In the genomic region with DNA sequence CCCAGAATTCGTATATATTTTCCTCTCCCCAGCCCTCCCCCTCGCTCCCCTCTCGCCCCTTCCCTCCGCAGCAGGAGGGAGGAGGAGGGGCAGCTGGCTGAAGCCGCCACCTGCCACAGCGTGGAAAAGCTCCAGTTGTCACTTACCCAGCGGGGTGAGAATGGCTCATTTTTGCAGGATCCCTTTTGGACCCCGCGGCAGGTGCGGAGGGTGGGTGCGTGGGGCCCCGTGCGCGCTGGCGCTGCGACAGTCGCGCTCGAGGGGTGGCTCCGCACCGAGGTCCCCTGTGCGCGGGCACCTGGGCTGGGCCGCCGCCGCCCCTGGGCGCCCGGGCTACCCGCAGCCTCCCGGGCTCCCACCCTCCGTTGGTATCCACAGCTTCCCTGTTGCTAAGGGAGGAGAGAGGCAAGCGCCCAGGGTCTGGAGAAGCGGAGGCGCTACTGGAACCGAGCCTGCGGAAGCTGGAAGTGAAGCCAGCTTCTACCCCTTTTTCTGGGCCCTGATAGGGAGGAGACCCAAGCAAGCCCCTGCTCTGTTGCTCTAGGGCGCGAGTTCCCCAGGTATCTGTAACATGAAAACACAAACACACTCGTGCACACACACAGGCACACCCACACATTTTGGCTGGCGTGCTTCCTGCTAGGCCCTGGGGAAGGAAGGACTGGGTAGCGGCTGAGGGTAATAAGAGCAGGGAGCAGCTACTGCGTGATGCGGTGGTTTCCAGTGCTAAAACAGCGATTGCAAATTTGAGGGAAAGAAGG, we compare ENCODE assay signal across 9 cellular contexts. TPM values are rescaled to one million over a fixed set of nuclear protein-coding genes. Genes with fewer than 3 reads are reported as not detected.
DNase-seq lines count a peak whose midpoint lies in the region; ATAC-seq and TF ChIP-seq lines count a peak whose summit lies in the region.
"Had no signal": no experiment of that assay in that cellular context is flagged by ENCODE, and none has a peak within 500 bp of the region (broad histone marks: within the 10 kb centered on the region; RNA-seq: fewer than 3 reads in every experiment).

A gene with protein sequence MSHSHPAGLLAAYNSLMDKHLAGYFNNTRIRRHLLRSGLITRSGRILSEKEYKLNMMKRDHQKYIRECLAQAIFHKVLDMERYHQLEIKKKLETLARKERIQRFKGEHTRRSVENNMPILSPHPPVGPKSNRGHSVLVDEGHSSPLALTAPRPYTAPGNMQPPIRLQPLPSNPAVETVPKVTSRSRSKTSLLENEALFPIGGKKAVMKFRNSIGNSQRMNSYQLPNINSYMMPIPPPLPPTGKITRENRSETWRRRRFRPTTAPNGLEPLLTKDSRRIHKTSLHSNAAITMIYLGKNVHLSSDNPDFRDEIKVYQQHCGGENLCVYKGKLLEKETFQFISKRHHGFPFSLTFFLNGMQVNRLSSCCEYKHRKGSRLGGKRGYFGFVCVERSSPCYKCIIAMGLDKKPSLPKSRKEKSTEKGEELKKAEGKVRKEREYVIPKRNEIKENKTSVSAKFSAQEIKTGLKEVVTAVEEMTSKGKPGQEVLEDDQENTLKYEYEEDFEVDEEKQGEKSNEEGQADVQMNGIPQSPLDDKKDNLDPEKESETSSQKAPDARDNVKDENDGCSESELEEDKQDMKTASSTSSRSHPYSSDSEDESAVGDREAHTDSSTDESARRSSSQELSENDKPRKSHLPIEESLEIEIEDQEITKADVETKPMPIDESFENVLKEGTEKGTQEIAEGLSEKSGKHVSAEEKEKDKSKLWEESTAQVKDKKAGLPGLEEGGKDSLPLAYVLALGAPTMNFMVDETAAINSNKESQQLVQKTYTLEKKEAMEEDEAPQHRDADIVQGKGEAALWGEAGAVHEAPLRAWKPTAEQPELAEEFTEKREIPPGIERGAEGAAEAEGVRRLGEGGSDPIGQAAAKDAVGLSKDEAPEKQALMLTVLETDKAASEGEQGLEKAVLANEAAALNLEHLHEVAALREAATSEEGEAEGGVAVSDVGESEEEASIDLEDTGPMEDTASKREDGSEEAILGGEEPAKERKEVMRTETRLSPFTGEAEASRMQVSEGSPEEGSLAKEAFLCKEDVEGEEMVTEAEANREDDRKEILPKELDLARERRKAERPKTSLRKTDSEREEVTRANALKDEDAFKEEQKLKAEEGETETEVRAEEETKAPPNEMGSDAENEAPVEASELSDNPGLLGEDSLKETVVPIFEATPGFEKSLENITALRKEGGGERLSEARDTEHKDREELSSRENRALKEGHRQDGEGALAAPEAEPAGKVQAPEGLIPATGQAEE (N-terminal part only) (minus strand): TSS at position 442 of the 761 bp plus-strand sequence. CDS start 273 bp downstream, at position 169.

- H2AFZ ChIP-seq in PC-9, result no peak within 1 kb of the TSS

- no peaks in the 10 kb centered on the region for H3K36me3 ChIP-seq in CD4-positive, alpha-beta memory T cell (ENCODE audit: insufficient read depth, low read length)
- no peaks in the 10 kb centered on the region for H3K36me3 ChIP-seq in PC-9 (ENCODE audit: low read depth)

- H3K79me2 ChIP-seq in PC-9 (ENCODE audit: low read depth), result no peaks in the 10 kb centered on the region

- CTCF ChIA-PET in CD4-positive, alpha-beta memory T cell (lab: Charles Lee; ENCODE audit: partially characterized antibody), result no interaction called here
- CTCF ChIA-PET in PC-9 (lab: Charles Lee), result no interaction called here

- intact Hi-C loops in CD4-positive, alpha-beta memory T cell (cut with micrococcal nuclease), result no loop called here
- intact Hi-C loops in PC-9 (cut with micrococcal nuclease; ENCODE audit: unreplicated experiment), result no loop called here

- no peak within 1 kb of the TSS for H3K4me2 ChIP-seq in PC-9

- no peaks in the 10 kb centered on the region for H4K20me1 ChIP-seq in PC-9 (ENCODE audit: insufficient read depth)

- H3K9me3 ChIP-seq in CD4-positive, alpha-beta memory T cell (ENCODE audit: control insufficient read depth in 1 of 2, low read length in 2 of 2), result no peaks in the 10 kb centered on the region
- H3K9me3 ChIP-seq in PC-9 (ENCODE audit: insufficient read depth, low read depth), result no peaks in the 10 kb centered on the region

- H3K27me3 ChIP-seq in CD4-positive, alpha-beta memory T cell (ENCODE audit: insufficient read depth, low read length), result no peaks in the 10 kb centered on the region
- no peaks in the 10 kb centered on the region for H3K27me3 ChIP-seq in PC-9 (ENCODE audit: insufficient read depth, low read depth)

- ATAC-seq in GM21723 (IDR thresholded peaks at IDR 0.05; ENCODE audit: unreplicated experiment), result peak; percentile 67
- ATAC-seq in stimulated activated effector memory CD8-positive, alpha-beta T cell treated with anti-CD3 and anti-CD28 coated beads, Interleukin-12 subunit alpha, Interleukin-12 subunit beta, amount 100 ng/mL, for 72 hours, result peak; percentile 46
- no peak for ATAC-seq in HG03095 (IDR thresholded peaks at IDR 0.05; ENCODE audit: unreplicated experiment)

- H3K4me1 Mint-ChIP-seq in stimulated activated effector memory CD8-positive, alpha-beta T cell treated with anti-CD3 and anti-CD28 coated beads, Interleukin-12 subunit alpha, Interleukin-12 subunit beta, amount 100 ng/mL, for 72 hours, result peaks cover 7% of the 10 kb centered on the region
- H3K4me1 Mint-ChIP-seq in CD4-positive, alpha-beta memory T cell, result peaks cover 0 to 7% (median 4%) of the 10 kb centered on the region in 4 donors

- BruUV-seq in PC-9 (replicated peaks; lab: Mats Ljungman, UMichigan), result no TSS peak

- DNase-seq in Daoy (ENCODE audit: low read depth) (peak; percentile 16), NCI-H748 (lab: John Stamatoyannopoulos, UW; ENCODE audit: unreplicated experiment) (peak; percentile 86), hypothalamus (lab: John Stamatoyannopoulos, UW) (peak in 26 of 51 donors; percentile 3 to 79 (median 18)), PC-9 (no peak)
- no peak for DNase-seq in stimulated activated effector memory CD8-positive, alpha-beta T cell treated with anti-CD3 and anti-CD28 coated beads, Interleukin-12 subunit alpha, Interleukin-12 subunit beta, amount 100 ng/mL, for 72 hours (ENCODE audit: low spot score in 2 of 2)
- DNase-seq in CD4-positive, alpha-beta memory T cell, result no peak

- H3K4me3 Mint-ChIP-seq in stimulated activated effector memory CD8-positive, alpha-beta T cell treated with anti-CD3 and anti-CD28 coated beads, Interleukin-12 subunit alpha, Interleukin-12 subunit beta, amount 100 ng/mL, for 72 hours, result no peak within 1 kb of the TSS
- peak within 1 kb of the TSS in 1 of 8 donors; percentile 17 for H3K4me3 Mint-ChIP-seq in CD4-positive, alpha-beta memory T cell

- H3K27ac ChIP-seq in CD4-positive, alpha-beta memory T cell (ENCODE audit: low read depth, low read length), result no peak within 1 kb of the TSS
- no peak within 1 kb of the TSS for H3K27ac ChIP-seq in PC-9
- H3K27ac ChIP-seq: HL-60 had no signal

- H3K4me3 ChIP-seq in CD4-positive, alpha-beta memory T cell (ENCODE audit: low read length in 2 of 2), result no peak within 1 kb of the TSS
- H3K4me3 ChIP-seq in PC-9, result no peak within 1 kb of the TSS

- no peaks in the 10 kb centered on the region for H3K9me2 ChIP-seq in PC-9 (ENCODE audit: insufficient read depth)

- H3K4me1 ChIP-seq in CD4-positive, alpha-beta memory T cell (ENCODE audit: insufficient read depth, low read length), result no peaks in the 10 kb centered on the region
- H3K4me1 ChIP-seq in PC-9 (replicated peaks; ENCODE audit: insufficient read depth), result no peaks in the 10 kb centered on the region

- no peak within 1 kb of the TSS for H3K27ac Mint-ChIP-seq in stimulated activated effector memory CD8-positive, alpha-beta T cell treated with anti-CD3 and anti-CD28 coated beads, Interleukin-12 subunit alpha, Interleukin-12 subunit beta, amount 100 ng/mL, for 72 hours
- H3K27ac Mint-ChIP-seq in CD4-positive, alpha-beta memory T cell, result no peak within 1 kb of the TSS

- peaks cover 15 to 23% of the 10 kb centered on the region in 2 donors for H3K27me3 Mint-ChIP-seq in CD4-positive, alpha-beta memory T cell

- no peaks in the 10 kb centered on the region for H3K36me3 Mint-ChIP-seq in stimulated activated effector memory CD8-positive, alpha-beta T cell treated with anti-CD3 and anti-CD28 coated beads, Interleukin-12 subunit alpha, Interleukin-12 subunit beta, amount 100 ng/mL, for 72 hours
- no peaks in the 10 kb centered on the region for H3K36me3 Mint-ChIP-seq in CD4-positive, alpha-beta memory T cell

- POLR2A ChIA-PET in CD4-positive, alpha-beta memory T cell (lab: Charles Lee; ENCODE audit: partially characterized antibody), result no interaction called here
- POLR2A ChIA-PET in PC-9 (lab: Charles Lee; ENCODE audit: unreplicated experiment), result no interaction called here

- H3K9me3 Mint-ChIP-seq in stimulated activated effector memory CD8-positive, alpha-beta T cell treated with anti-CD3 and anti-CD28 coated beads, Interleukin-12 subunit alpha, Interleukin-12 subunit beta, amount 100 ng/mL, for 72 hours, result peaks cover 5% of the 10 kb centered on the region
- peaks cover 5 to 24% (median 12%) of the 10 kb centered on the region in 8 donors for H3K9me3 Mint-ChIP-seq in CD4-positive, alpha-beta memory T cell

- TF ChIP-seq CTCF in PC-9 (conservative IDR thresholded peaks at IDR 0.05), result no peak

- H3F3A ChIP-seq in PC-9 (ENCODE audit: insufficient read depth, low read depth), result no peaks in the 10 kb centered on the region

RNA-seq across cellular contexts. Expression of the gene that starts here (rescaled TPM):
- 0.06 TPM in 1 of 2 replicates, not detected in the other for total RNA-seq in Daoy (2014; rRNA removed; shearing (Covaris generic))
- total RNA-seq in CD4-positive, alpha-beta memory T cell, result not detected
- not detected for polyA plus RNA-seq in CD4-positive, alpha-beta memory T cell
- total RNA-seq in PC-9 (2021), result not detected in 2 replicates

Comparison
In these comparisons a context has a peak if more than half of its experiments do, and no peak if none do; other contexts are left out.
1. Peak in DNase-seq in Daoy; RNA of the gene not detected or under 1 TPM.
2. DNase-seq: peak in NCI-H748 (single experiment) and hypothalamus (26 of 51); none in stimulated activated effector memory CD8-positive, alpha-beta T cell treated with anti-CD3 and anti-CD28 coated beads, Interleukin-12 subunit alpha, Interleukin-12 subunit beta, amount 100 ng/mL, for 72 hours (0 of 2), CD4-positive, alpha-beta memory T cell (0 of 5) and PC-9 (0 of 2).